Comparison of ENCODE assay signal across 1 cellular context in the genomic region with DNA sequence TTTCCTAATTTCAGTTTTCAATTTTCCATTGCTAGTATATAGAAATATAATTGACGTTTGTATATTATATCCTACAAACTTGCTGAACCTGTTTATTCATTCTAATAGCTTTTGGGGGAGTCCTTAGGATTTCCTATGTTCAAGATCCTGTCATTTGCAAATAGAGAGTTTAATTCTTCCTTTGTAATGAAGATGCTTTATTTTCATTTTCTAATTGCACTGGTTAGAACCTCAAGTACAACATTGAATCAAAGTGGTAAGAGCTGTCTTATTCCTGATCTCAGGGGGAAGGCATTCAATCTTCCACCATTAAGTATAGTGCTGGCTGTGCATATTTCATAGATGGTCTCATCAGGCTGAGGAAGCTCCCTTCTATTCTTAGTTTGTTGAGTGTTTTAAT.
TF ChIP-seq lines count a peak whose summit lies in the region.

No MANE protein-coding gene starts in this region.

TF ChIP-seq in WTC11, 78 proteins besides CTCF, POLR2A, EP300 and RAD21:
- TF ChIP-seq FOXJ3 (CRISPR knock-in tag; IDR thresholded peaks at IDR 0.05; ENCODE audit: borderline replicate concordance), result no peak
- TF ChIP-seq ZNF121 (CRISPR knock-in tag; IDR thresholded peaks at IDR 0.05), result no peak
TF ChIP-seq in WTC11: peak in this region for 0.
